In genomic region chr9:127936347-127936852, GRCh38 we compare ENCODE assay signal across 7 cellular contexts. TPM values are rescaled to one million over a fixed set of nuclear protein-coding genes. Genes with fewer than 3 reads are reported as not detected.
A peak's percentile ranks its signal among the peaks of the same experiment; 100 is the strongest.
DNase-seq lines count a peak whose midpoint lies in the region; ATAC-seq and TF ChIP-seq lines count a peak whose summit lies in the region.

No MANE protein-coding gene starts in this region.

- peaks cover 12% of the 10 kb centered on the region for H3K36me3 Mint-ChIP-seq in endothelial cell (ENCODE audit: low read depth, unreplicated experiment)

- POLR2A ChIA-PET in RWPE1 (lab: Yijun Ruan, JAX; ENCODE audit: low non-redundant PET), result no interaction called here

- DNase-seq in GM23248, result no peak
- no peak for DNase-seq in RWPE1 (ENCODE audit: low spot score)
- no peak for DNase-seq in endothelial cell (ENCODE audit: low spot score)
- no peak for DNase-seq in gastrocnemius medialis
- DNase-seq in cortex of kidney (lab: John Stamatoyannopoulos, UW), result no peak
- no peak for DNase-seq in omental fat pad (ENCODE audit: low spot score)

- no peak for TF ChIP-seq CTCF in RWPE1 (conservative IDR thresholded peaks at IDR 0.05; ENCODE audit: low read depth)
- TF ChIP-seq CTCF in endothelial cell (IDR thresholded peaks at IDR 0.05; ENCODE audit: unreplicated experiment), result no peak
- TF ChIP-seq CTCF in gastrocnemius medialis (IDR thresholded peaks at IDR 0.05 in 4 of 5, conservative IDR thresholded peaks at IDR 0.05 in 1 of 5), result no peak
- no peak for TF ChIP-seq CTCF in omental fat pad (IDR thresholded peaks at IDR 0.05)

- H2AFZ ChIP-seq in GM23248, result no peak overlapping the region

- no peaks in the 10 kb centered on the region for H3K9me3 ChIP-seq in GM23248 (ENCODE audit: low read depth)
- no peaks in the 10 kb centered on the region for H3K9me3 ChIP-seq in gastrocnemius medialis

- intact Hi-C loops in gastrocnemius medialis (cut with DNase I; ENCODE audit: low total_unique reads), result no loop called here

- H3K9me3 Mint-ChIP-seq in endothelial cell (ENCODE audit: unreplicated experiment), result no peaks in the 10 kb centered on the region

- ATAC-seq in gastrocnemius medialis (no peak), omental fat pad (ENCODE audit: low FRiP score) (no peak), GM21529 (IDR thresholded peaks at IDR 0.05; ENCODE audit: unreplicated experiment) (no peak)

- H3K27ac Mint-ChIP-seq in endothelial cell (ENCODE audit: unreplicated experiment), result peak overlapping the region; percentile 91

- H3K9me2 ChIP-seq in GM23248 (ENCODE audit: insufficient read depth), result no peaks in the 10 kb centered on the region

- in situ Hi-C loops in GM23248 (cut with MboI), result no loop called here
- in situ Hi-C loops in gastrocnemius medialis (cut with MboI; ENCODE audit: low sequenced_read_pairs in 4 of 4), result loop anchor here in 1 of 4 donors (10.0 kb wide), 1 partner anchor 98 kb away; no protein-coding TSS in a partner anchor

- peaks cover 10% of the 10 kb centered on the region for H3K27me3 Mint-ChIP-seq in endothelial cell (ENCODE audit: unreplicated experiment)

- CTCF ChIA-PET in RWPE1 (lab: Yijun Ruan, JAX), result no interaction called here

- H3K9ac ChIP-seq in GM23248, result peak overlapping the region; percentile 88

- 71% methylated on average over 14 of the region's 14 CpGs for WGBS in GM23248 (ENCODE audit: low coverage in 1 of 2, low lambda C conversion rate in 2 of 2, missing lambda C conversion rate in 2 of 2), 2 experiments

- H3K79me2 ChIP-seq in GM23248 (ENCODE audit: insufficient read depth), result peaks cover 42% of the 10 kb centered on the region

- H3F3A ChIP-seq in GM23248 (ENCODE audit: insufficient read depth), result peaks cover 12% of the 10 kb centered on the region; the same call in 1 of the 2 replicates

- H3K4me3 Mint-ChIP-seq in endothelial cell (ENCODE audit: unreplicated experiment), result peak overlapping the region; percentile 96

- H3K4me3 ChIP-seq in GM23248 (peak overlapping the region; percentile 84), gastrocnemius medialis (peak overlapping the region in 3 of 4 donors; percentile 60 to 97 (median 95))

- H3K4me1 ChIP-seq in GM23248 (ENCODE audit: insufficient read depth) (peaks cover 32% of the 10 kb centered on the region), gastrocnemius medialis (peaks cover 26 to 28% of the 10 kb centered on the region in 2 donors)

- H3K27me3 ChIP-seq in GM23248 (replicated peaks; ENCODE audit: insufficient read depth), result no peaks in the 10 kb centered on the region
- H3K27me3 ChIP-seq in gastrocnemius medialis, result peaks cover 0 to 5% (median 0%) of the 10 kb centered on the region in 3 donors

- H4K20me1 ChIP-seq in GM23248 (ENCODE audit: insufficient read depth), result no peaks in the 10 kb centered on the region

- H3K36me3 ChIP-seq in GM23248 (ENCODE audit: low read depth) (no peaks in the 10 kb centered on the region; the same call in 1 of the 2 replicates), gastrocnemius medialis (peaks cover 0 to 5% of the 10 kb centered on the region in 2 donors)

- peak overlapping the region; percentile 55 for H3K27ac ChIP-seq in GM23248
- peak overlapping the region; percentile 75 for H3K27ac ChIP-seq in RWPE1
- no peak overlapping the region for H3K27ac ChIP-seq in gastrocnemius medialis

- no peak for TF ChIP-seq POLR2A in gastrocnemius medialis (IDR thresholded peaks at IDR 0.05)

- H3K4me2 ChIP-seq in GM23248 (ENCODE audit: unreplicated experiment), result peak overlapping the region; percentile 80

- peaks cover 26% of the 10 kb centered on the region for H3K4me1 Mint-ChIP-seq in endothelial cell (ENCODE audit: unreplicated experiment)

RNA-seq across cellular contexts. Expression of gene DPM2, which starts 1.3 kb away (rescaled TPM):
- total RNA-seq in GM23248 (2014; rRNA removed; shearing (Covaris generic)), result 27.0 and 33.3 TPM in 2 replicates
- 62.8 and 66.5 TPM in 2 replicates for polyA plus RNA-seq in GM23248 (2016; fragmentation: Nextera tagmentation; extraction: Ambion mirVana)
- total RNA-seq in endothelial cell (ENCODE audit: unreplicated experiment) (31.5 TPM), gastrocnemius medialis (10 to 100 TPM in 1 of 4 donors, 1 to 10 TPM in 3; 4.7 to 10.4 (median 5.9) TPM), omental fat pad (10 to 100 TPM in 3 of 4 donors, 1 to 10 TPM in 1; 8.8 to 18.0 (median 13.5) TPM)

RNA-seq across cellular contexts. Expression of gene PIP5KL1, which starts 5.8 kb away (rescaled TPM):
- total RNA-seq in GM23248 (2014; rRNA removed; shearing (Covaris generic)), result 5.5 and 16.6 TPM in 2 replicates
- 8.8 and 9.4 TPM in 2 replicates for polyA plus RNA-seq in GM23248 (2016; fragmentation: Nextera tagmentation; extraction: Ambion mirVana)
- total RNA-seq in endothelial cell (ENCODE audit: unreplicated experiment) (2.4 TPM), gastrocnemius medialis (1 to 10 TPM in 1 of 4 donors, not detected in 3; 4.2 TPM), omental fat pad (1 to 10 TPM in 3 of 4 donors, under 1 TPM in 1; 0.82 to 3.0 (median 1.3) TPM)

RNA-seq across cellular contexts. Expression of gene ST6GALNAC4, which starts 19.6 kb away (rescaled TPM):
- total RNA-seq in GM23248 (2014; rRNA removed; shearing (Covaris generic)), result 45.5 and 61.0 TPM in 2 replicates
- polyA plus RNA-seq in GM23248 (2016; fragmentation: Nextera tagmentation; extraction: Ambion mirVana), result 33.7 and 40.1 TPM in 2 replicates
- total RNA-seq in endothelial cell (ENCODE audit: unreplicated experiment) (25.0 TPM), gastrocnemius medialis (10 to 100 TPM; 11.2 to 48.4 (median 23.6) TPM), omental fat pad (10 to 100 TPM; 26.6 to 78.5 (median 45.0) TPM)

RNA-seq across cellular contexts. Expression of gene ST6GALNAC6, which starts 37.0 kb away (rescaled TPM):
- total RNA-seq in GM23248 (2014; rRNA removed; shearing (Covaris generic)), result 78.8 and 88.0 TPM in 2 replicates
- polyA plus RNA-seq in GM23248 (2016; fragmentation: Nextera tagmentation; extraction: Ambion mirVana), result 81.1 and 82.0 TPM in 2 replicates
- total RNA-seq in endothelial cell (ENCODE audit: unreplicated experiment) (80.0 TPM), gastrocnemius medialis (10 to 100 TPM; 46.7 to 69.3 (median 56.9) TPM), omental fat pad (100 to 1,000 TPM; 138 to 213 (median 155) TPM)

RNA-seq across cellular contexts. Expression of gene EEIG1, which starts 44.4 kb away (rescaled TPM):
- total RNA-seq in GM23248 (2014; rRNA removed; shearing (Covaris generic)), result 6.1 and 29.6 TPM in 2 replicates
- 8.9 and 9.3 TPM in 2 replicates for polyA plus RNA-seq in GM23248 (2016; fragmentation: Nextera tagmentation; extraction: Ambion mirVana)
- total RNA-seq in endothelial cell (ENCODE audit: unreplicated experiment) (27.3 TPM), gastrocnemius medialis (1 to 10 TPM; 1.8 to 4.5 (median 2.8) TPM), omental fat pad (1 to 10 TPM; 4.8 to 9.0 (median 7.1) TPM)

Comparison
In these comparisons a context has a peak if more than half of its experiments do, and no peak if none do; other contexts are left out.
1. H3K27ac ChIP-seq: peak in GM23248 (single experiment) and RWPE1 (single experiment); none in gastrocnemius medialis (0 of 4).